Comparison of ENCODE assay signal across 20 cellular contexts in the genomic region with DNA sequence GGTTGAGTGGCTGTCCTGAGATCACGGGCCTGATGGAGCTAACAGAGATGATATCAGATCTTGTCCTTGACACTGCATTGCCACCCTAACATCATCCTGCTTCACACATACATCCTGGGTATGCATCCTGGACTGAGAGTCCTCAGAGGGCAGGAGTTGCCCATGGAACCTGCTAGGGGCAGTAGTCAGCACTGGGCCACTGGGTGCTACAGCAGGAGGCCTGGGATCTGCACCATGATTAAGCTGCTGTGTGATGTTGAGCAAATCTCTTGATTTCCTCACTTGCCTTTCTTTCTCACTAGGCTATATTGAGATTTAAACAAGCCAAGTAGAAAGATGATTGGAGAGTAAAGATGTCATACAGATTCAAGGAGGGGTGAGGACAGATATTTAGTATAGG. TPM values are rescaled to one million over a fixed set of nuclear protein-coding genes. Genes with fewer than 3 reads are reported as not detected.
DNase-seq lines count a peak whose midpoint lies in the region; ATAC-seq, FAIRE-seq and TF ChIP-seq lines count a peak whose summit lies in the region.
"Had no signal": no experiment of that assay in that cellular context is flagged by ENCODE, and none has a peak within 500 bp of the region (broad histone marks: within the 10 kb centered on the region; RNA-seq: fewer than 3 reads in every experiment).

No MANE protein-coding gene starts in this region.

- H3K4me1 ChIP-seq in HepG2 (ENCODE audit: insufficient read depth, low read length) = peaks cover 27% of the 10 kb centered on the region
- H3K4me1 ChIP-seq: HAP-1 had no signal

- no peak for FAIRE-seq in HepG2 (lab: Jason Lieb, UNC)
- FAIRE-seq: GM12892 had no signal

- DNase-seq in Calu3 = peak; percentile 25
- no peak for DNase-seq in HFFc6
- no peak for DNase-seq in WTC11 (ENCODE audit: low spot score)
- DNase-seq in HepG2 (ENCODE audit: low spot score) = no peak
- no peak for DNase-seq in globus pallidus (ENCODE audit: low spot score)
- no peak for DNase-seq in T-cell
- DNase-seq: activated effector memory CD4-positive, alpha-beta T cell treated with Interleukin-2 at 50 U/mL for 16 hours; amygdala; CD4-positive, alpha-beta T cell; kidney glomerular epithelial cell; midbrain; NCI-H1417 treated with DMSO at 0.1 percent for 48 hours; right cardiac atrium; stimulated activated CD4-positive, alpha-beta T cell treated with anti-CD3 and anti-CD28 coated beads, Interleukin-2, amount 100 ng/mL, for 24 hours had no signal

- ATAC-seq in WTC11 (no peak), HepG2 (peak; percentile 76), HG03432 (IDR thresholded peaks at IDR 0.05; ENCODE audit: unreplicated experiment) (no peak), T-cell (replicated peaks in 1 of 4) (no peak)
- ATAC-seq: right cardiac atrium had no signal

- POLR2A ChIA-PET in WTC11 (lab: Charles Lee) (no interaction called here), HepG2 (lab: Yijun Ruan, JAX) (no interaction called here), T-cell (lab: Charles Lee) (no interaction called here)

- no peaks in the 10 kb centered on the region for H3K36me3 ChIP-seq in HepG2 (replicated peaks in 1 of 2; ENCODE audit: control insufficient read depth in 1 of 2, insufficient read depth in 2 of 2, low read length in 2 of 2)
- H3K36me3 ChIP-seq: esophagus muscularis mucosa, HAP-1 had no signal

- intact Hi-C loops in Calu3 (cut with micrococcal nuclease; ENCODE audit: unreplicated experiment) (loop anchor here (5.0 to 10.0 kb wide), 2 partner anchors 609 to 842 kb away; no protein-coding TSS in a partner anchor), HepG2 (cut with micrococcal nuclease; ENCODE audit: unreplicated experiment) (no loop called here)

- H3K36me3 Mint-ChIP-seq in Calu3 (ENCODE audit: insufficient read depth, unreplicated experiment) = peaks cover 5% of the 10 kb centered on the region
- no peaks in the 10 kb centered on the region for H3K36me3 Mint-ChIP-seq in HFFc6 (ENCODE audit: low read depth)
- H3K36me3 Mint-ChIP-seq in WTC11 = no peaks in the 10 kb centered on the region
- no peaks in the 10 kb centered on the region for H3K36me3 Mint-ChIP-seq in T-cell

- no peak for TF ChIP-seq RAD21 in HepG2 (CRISPR knock-in tag; IDR thresholded peaks at IDR 0.05)

- no peak overlapping the region for H2AFZ ChIP-seq in HepG2 (ENCODE audit: low read length)
- H2AFZ ChIP-seq: hepatocyte had no signal

- no peak for TF ChIP-seq POLR2A in HepG2 (IDR thresholded peaks at IDR 0.05; ENCODE audit: insufficient read depth in 1 of 2, low read depth in 2 of 2, low read length in 2 of 2)

- H3K9me3 Mint-ChIP-seq in Calu3 (ENCODE audit: low read depth, unreplicated experiment) (no peaks in the 10 kb centered on the region), HFFc6 (no peaks in the 10 kb centered on the region), WTC11 (no peaks in the 10 kb centered on the region), T-cell (no peaks in the 10 kb centered on the region)
- H3K9me3 Mint-ChIP-seq: CD4-positive, alpha-beta T cell had no signal

- CTCF ChIA-PET in Calu3 (lab: Charles Lee) (interaction anchor here (0.6 to 0.7 kb wide), 2 partner anchors 23 to 28 kb away, joined by 3 read pairs; no protein-coding TSS in a partner anchor), WTC11 (lab: Charles Lee) (interaction anchor here (12.6 kb wide), 1 partner anchor 103 kb away, joined by 526 read pairs; no protein-coding TSS in a partner anchor), HepG2 (lab: Yijun Ruan, JAX; ENCODE audit: low intra/inter-chr PET ratio, low total read pairs) (no interaction called here), T-cell (lab: Charles Lee) (interaction anchor here in 1 of 2 donors (0.7 kb wide), 1 partner anchor 29 kb away, joined by 3 read pairs; no protein-coding TSS in a partner anchor)

- in situ Hi-C loops in HepG2 (cut with HindIII; ENCODE audit: extremely low pct_ligation_motif_present, low pct_unique_long_range_greater_than_20kb) = loop anchor here (10.0 to 25.0 kb wide), 4 partner anchors 297 to 847 kb away; a partner anchor contains a TSS

- H3K9ac ChIP-seq in HepG2 (ENCODE audit: insufficient read depth, low read depth, low read length) = no peak overlapping the region

- no peak overlapping the region for H3K4me3 ChIP-seq in HepG2 (replicated peaks in 1 of 3; ENCODE audit: insufficient read depth in 1 of 3, low read depth in 2 of 3, low read length in 3 of 3)
- H3K4me3 ChIP-seq: coronary artery, esophagus muscularis mucosa, HAP-1, hepatocyte had no signal

- H3K27ac ChIP-seq in HepG2 (ENCODE audit: extremely low read length, insufficient read depth, low read length) = no peak overlapping the region
- H3K27ac ChIP-seq: coronary artery, esophagus muscularis mucosa, hepatocyte had no signal

- TF ChIP-seq EP300 in HepG2 (IDR thresholded peaks at IDR 0.05; ENCODE audit: low read depth in 2 of 2, low read length in 2 of 2) (no peak), HepG2 (CRISPR knock-in tag; IDR thresholded peaks at IDR 0.05; ENCODE audit: borderline replicate concordance) (no peak)

- no peaks in the 10 kb centered on the region for H3K27me3 ChIP-seq in HepG2 (ENCODE audit: control insufficient read depth in 1 of 2, insufficient read depth in 2 of 2, low read length in 2 of 2)
- H3K27me3 ChIP-seq: esophagus muscularis mucosa, hepatocyte had no signal

- H3K4me1 Mint-ChIP-seq in Calu3 (ENCODE audit: low read depth, unreplicated experiment) (peaks cover 15% of the 10 kb centered on the region), HFFc6 (ENCODE audit: low read depth) (peaks cover 17% of the 10 kb centered on the region), WTC11 (no peaks in the 10 kb centered on the region), T-cell (peaks cover 0 to 2% (median 0%) of the 10 kb centered on the region in 3 donors)

- no peak overlapping the region for H3K27ac Mint-ChIP-seq in Calu3 (ENCODE audit: unreplicated experiment)
- no peak overlapping the region for H3K27ac Mint-ChIP-seq in HFFc6
- no peak overlapping the region for H3K27ac Mint-ChIP-seq in WTC11
- H3K27ac Mint-ChIP-seq in T-cell = no peak overlapping the region
- H3K27ac Mint-ChIP-seq: CD4-positive, alpha-beta T cell had no signal

- no peaks in the 10 kb centered on the region for H4K20me1 ChIP-seq in HepG2 (ENCODE audit: insufficient read depth, low read length)

- TF ChIP-seq CTCF in Calu3 (IDR thresholded peaks at IDR 0.05; ENCODE audit: unreplicated experiment) (no peak), HFFc6 (IDR thresholded peaks at IDR 0.05) (peak; percentile 25; the same call in 1 of the 2 replicates), WTC11 (IDR thresholded peaks at IDR 0.05) (no peak), HepG2 (CRISPR knock-in tag; IDR thresholded peaks at IDR 0.05) (peak; percentile 39)

- H3K27me3 Mint-ChIP-seq in Calu3 (ENCODE audit: unreplicated experiment) = no peaks in the 10 kb centered on the region
- 0 out of 2 replicates have a peak, but pooled peaks cover 8% of the 10 kb centered on the region for H3K27me3 Mint-ChIP-seq in HFFc6 (ENCODE audit: insufficient read depth)
- H3K27me3 Mint-ChIP-seq in WTC11 (ENCODE audit: low read depth) = no peaks in the 10 kb centered on the region
- H3K27me3 Mint-ChIP-seq in T-cell = peaks cover 13 to 21% of the 10 kb centered on the region in 2 donors

- BruUV-seq in Calu3 (replicated peaks; lab: Mats Ljungman, UMichigan) (no TSS peak), HepG2 (replicated peaks; lab: Mats Ljungman, UMichigan) (no TSS peak)

- no peaks in the 10 kb centered on the region for H3K9me3 ChIP-seq in HepG2 (ENCODE audit: low read length)
- H3K9me3 ChIP-seq: esophagus muscularis mucosa, HAP-1 had no signal

- no peaks in the 10 kb centered on the region for H3K79me2 ChIP-seq in HepG2 (ENCODE audit: insufficient read depth, low read length)
- H3K79me2 ChIP-seq: hepatocyte had no signal

- 80% methylated on average over 1 of the region's 1 CpG for WGBS in HepG2 (ENCODE audit: low lambda C conversion rate)

- H3K4me2 ChIP-seq in HepG2 (ENCODE audit: low read depth, low read length) = no peak overlapping the region
- H3K4me2 ChIP-seq: hepatocyte had no signal

- H3K4me3 Mint-ChIP-seq in Calu3 (ENCODE audit: low read depth, unreplicated experiment) (no peak overlapping the region), HFFc6 (no peak overlapping the region), WTC11 (no peak overlapping the region), T-cell (no peak overlapping the region)
- H3K4me3 Mint-ChIP-seq: CD4-positive, alpha-beta T cell had no signal

RNA-seq across cellular contexts. Expression of a gene that starts 22.1 kb away (rescaled TPM):
- total RNA-seq in Calu3 (2022) = 242 and 272 TPM in 2 replicates
- total RNA-seq in HFFc6 (2021; fragmentation: NEBNext Ultra II Directional; extraction: Animal tissue kit (Norgen Biotek cat#: 25700)) = 100 to 1,000 TPM; 376 to 437 (median 392) TPM
- 730 to 860 TPM (median 838 TPM) in 3 replicates for total RNA-seq in WTC11 (2021)
- total RNA-seq in HepG2 (2016; rRNA removed; fragmentation: Illumina TruSeq; extraction: Trizol) = 548 and 779 TPM in 2 replicates
- total RNA-seq in HepG2 (2016; cell fraction: cytosol; rRNA removed; fragmentation: Illumina TruSeq; extraction: Trizol; ENCODE audit: low read depth) = 127 and 150 TPM in 2 replicates
- 568 and 746 TPM in 2 replicates for total RNA-seq in HepG2 (2016; cell fraction: insoluble cytoplasmic fraction; rRNA removed; fragmentation: Illumina TruSeq; extraction: Trizol)
- 454 and 551 TPM in 2 replicates for total RNA-seq in HepG2 (2016; cell fraction: membrane; rRNA removed; fragmentation: Illumina TruSeq; extraction: Trizol)
- 263 and 291 TPM in 2 replicates for total RNA-seq in HepG2 (2016; cell fraction: nucleus; rRNA removed; fragmentation: Illumina TruSeq; extraction: Trizol)
- polyA plus RNA-seq in HepG2 (2011; rRNA removed) = 327 and 416 TPM in 2 replicates
- 501 and 516 TPM in 2 replicates for polyA plus RNA-seq in HepG2 (2011; cell fraction: cytosol; rRNA removed)
- 203 and 222 TPM in 2 replicates for polyA plus RNA-seq in HepG2 (2011; cell fraction: nucleus; rRNA removed)
- polyA plus RNA-seq in HepG2 (2012) = 450 and 479 TPM in 2 replicates
- polyA plus RNA-seq in HepG2 (2016; cell fraction: cytosol; fragmentation: Illumina TruSeq; extraction: Trizol; ENCODE audit: low read depth) = 74.7 and 91.4 TPM in 2 replicates
- polyA plus RNA-seq in HepG2 (2016; cell fraction: insoluble cytoplasmic fraction; fragmentation: Illumina TruSeq; extraction: Trizol; ENCODE audit: low read depth) = 445 and 458 TPM in 2 replicates
- polyA plus RNA-seq in HepG2 (2016; cell fraction: membrane; fragmentation: Illumina TruSeq; extraction: Trizol; ENCODE audit: low read depth) = 254 and 316 TPM in 2 replicates
- 258 and 266 TPM in 2 replicates for polyA plus RNA-seq in HepG2 (2016; cell fraction: nucleus; fragmentation: Illumina TruSeq; extraction: Trizol; ENCODE audit: insufficient read depth, low read depth)
- 738 and 1,247 TPM in 2 replicates for polyA minus RNA-seq in HepG2 (2011; rRNA and poly(A)+ RNA removed; ENCODE audit: low replicate concordance)
- polyA minus RNA-seq in HepG2 (2011; cell fraction: cytosol; rRNA and poly(A)+ RNA removed) = 496 and 595 TPM in 2 replicates
- polyA minus RNA-seq in HepG2 (2011; cell fraction: nucleus; rRNA and poly(A)+ RNA removed) = 250 and 365 TPM in 2 replicates
- 100 to 1,000 TPM; 710 to 755 (median 729) TPM for total RNA-seq in T-cell

RNA-seq across cellular contexts. Expression of a gene that starts 35.2 kb away (rescaled TPM):
- total RNA-seq in Calu3 (2022) (1,777 and 1,816 TPM in 2 replicates), WTC11 (2021) (461 to 525 TPM (median 465 TPM) in 3 replicates), HepG2 (2016; rRNA removed; fragmentation: Illumina TruSeq; extraction: Trizol) (618 and 762 TPM in 2 replicates), T-cell (10 to 100 TPM in 3 of 5 donors, 1 to 10 TPM in 2; 3.0 to 14.9 (median 11.8) TPM)
- total RNA-seq in HFFc6 (2021; fragmentation: NEBNext Ultra II Directional; extraction: Animal tissue kit (Norgen Biotek cat#: 25700)) = 100 to 1,000 TPM; 556 to 745 (median 582) TPM
- total RNA-seq in HepG2 (2016; cell fraction: cytosol; rRNA removed; fragmentation: Illumina TruSeq; extraction: Trizol; ENCODE audit: low read depth) = 344 and 369 TPM in 2 replicates
- 631 and 704 TPM in 2 replicates for total RNA-seq in HepG2 (2016; cell fraction: insoluble cytoplasmic fraction; rRNA removed; fragmentation: Illumina TruSeq; extraction: Trizol)
- 289 and 321 TPM in 2 replicates for total RNA-seq in HepG2 (2016; cell fraction: membrane; rRNA removed; fragmentation: Illumina TruSeq; extraction: Trizol)
- total RNA-seq in HepG2 (2016; cell fraction: nucleus; rRNA removed; fragmentation: Illumina TruSeq; extraction: Trizol) = 291 and 298 TPM in 2 replicates
- polyA plus RNA-seq in HepG2 (2011; rRNA removed) = 433 and 436 TPM in 2 replicates
- 543 and 742 TPM in 2 replicates for polyA plus RNA-seq in HepG2 (2011; cell fraction: cytosol; rRNA removed)
- 328 and 341 TPM in 2 replicates for polyA plus RNA-seq in HepG2 (2011; cell fraction: nucleus; rRNA removed)
- 356 and 426 TPM in 2 replicates for polyA plus RNA-seq in HepG2 (2012)
- polyA plus RNA-seq in HepG2 (2016; cell fraction: cytosol; fragmentation: Illumina TruSeq; extraction: Trizol; ENCODE audit: low read depth) = 354 and 399 TPM in 2 replicates
- polyA plus RNA-seq in HepG2 (2016; cell fraction: insoluble cytoplasmic fraction; fragmentation: Illumina TruSeq; extraction: Trizol; ENCODE audit: low read depth) = 703 and 776 TPM in 2 replicates
- 250 and 261 TPM in 2 replicates for polyA plus RNA-seq in HepG2 (2016; cell fraction: membrane; fragmentation: Illumina TruSeq; extraction: Trizol; ENCODE audit: low read depth)
- 432 and 466 TPM in 2 replicates for polyA plus RNA-seq in HepG2 (2016; cell fraction: nucleus; fragmentation: Illumina TruSeq; extraction: Trizol; ENCODE audit: insufficient read depth, low read depth)
- 346 and 697 TPM in 2 replicates for polyA minus RNA-seq in HepG2 (2011; rRNA and poly(A)+ RNA removed; ENCODE audit: low replicate concordance)
- 294 and 350 TPM in 2 replicates for polyA minus RNA-seq in HepG2 (2011; cell fraction: cytosol; rRNA and poly(A)+ RNA removed)
- polyA minus RNA-seq in HepG2 (2011; cell fraction: nucleus; rRNA and poly(A)+ RNA removed) = 138 and 164 TPM in 2 replicates

Comparison
In these comparisons a context has a peak if more than half of its experiments do, and no peak if none do; other contexts are left out.
1. CTCF ChIP-seq: peak in HFFc6 (single experiment) and HepG2 (single experiment); none in Calu3 (single experiment) and WTC11 (single experiment).
2. RNA of a gene that starts 35.2 kb away (total RNA-seq): 1,777 to 1,816 TPM in Calu3, 289 to 762 TPM in HepG2, 556 to 745 TPM in HFFc6 and 461 to 525 TPM in WTC11; 3.0 to 14.9 TPM in T-cell; every median in the first group is over 10 times any median in the second.